Comparison of ENCODE assay signal across 42 cellular contexts in the genomic region with DNA sequence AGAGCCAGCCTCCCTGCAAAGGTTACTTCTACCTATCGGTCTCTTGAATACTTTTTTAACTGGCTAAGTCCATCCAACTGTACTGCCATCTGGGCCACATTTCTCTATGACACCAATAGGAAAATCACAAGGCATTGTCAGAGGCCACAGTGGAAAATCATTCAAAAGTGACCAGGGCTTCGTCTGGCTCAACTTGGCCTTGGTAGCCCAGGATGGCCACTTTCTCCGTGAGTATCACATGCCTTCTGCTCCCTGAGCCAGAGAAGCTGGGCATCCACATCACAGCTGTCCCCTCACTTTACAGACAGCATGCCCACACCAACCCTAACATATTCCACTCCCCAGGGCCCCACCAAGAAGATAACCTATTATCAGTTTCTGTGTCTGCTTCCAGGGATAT. TPM values are rescaled to one million over a fixed set of nuclear protein-coding genes. Genes with fewer than 3 reads are reported as not detected.
"Had no signal": no experiment of that assay in that cellular context is flagged by ENCODE, and none has a peak within 500 bp of the region (broad histone marks: within the 10 kb centered on the region; RNA-seq: fewer than 3 reads in every experiment).

No MANE protein-coding gene starts in this region.

- H3K4me1 Mint-ChIP-seq: activated CD4-positive, alpha-beta T cell treated with anti-CD3 and anti-CD28 coated beads for 36 hours; activated CD4-positive, alpha-beta T cell treated with anti-CD3 and anti-CD28 coated beads, Interleukin-2, amount 10 ng/mL, durations not matched to agents 24 days and 14 days; activated naive CD4-positive, alpha-beta T cell treated with anti-CD3 and anti-CD28 coated beads, Interleukin-2, amount 50 U/mL, for 24 hours; activated naive CD8-positive, alpha-beta T cell treated with anti-CD3 and anti-CD28 coated beads for 36 hours; activated naive CD8-positive, alpha-beta T cell treated with anti-CD3 and anti-CD28 coated beads, Interleukin-2, amount 50 U/mL, for 24 hours; central memory CD8-positive, alpha-beta T cell; T-cell had no signal

- H3K36me3 Mint-ChIP-seq: activated CD4-positive, alpha-beta memory T cell treated with anti-CD3 and anti-CD28 coated beads for 36 hours; activated CD8-positive, alpha-beta memory T cell treated with anti-CD3 and anti-CD28 coated beads, Interleukin-2, amount 10 ng/mL, durations not matched to agents 7 days and 5 days; activated naive CD4-positive, alpha-beta T cell treated with anti-CD3 and anti-CD28 coated beads, Interleukin-2, amount 50 U/mL, for 24 hours; activated naive CD8-positive, alpha-beta T cell treated with anti-CD3 and anti-CD28 coated beads for 36 hours; brain; T-cell had no signal

- H3K27ac ChIP-seq: ascending aorta, breast epithelium, cardiac muscle cell, epithelial cell of prostate, esophagus squamous epithelium, gastroesophageal sphincter, heart right ventricle had no signal

- H3K4me3 ChIP-seq: ascending aorta, breast epithelium, cardiac muscle cell, esophagus squamous epithelium, gastroesophageal sphincter, heart right ventricle had no signal

- H3K9me3 ChIP-seq: ascending aorta, breast epithelium, esophagus squamous epithelium, gastroesophageal sphincter, heart right ventricle had no signal

- H3K27me3 Mint-ChIP-seq: activated naive CD8-positive, alpha-beta T cell treated with anti-CD3 and anti-CD28 coated beads for 36 hours had no signal

- H3K27ac Mint-ChIP-seq: activated CD4-positive, alpha-beta memory T cell treated with anti-CD3 and anti-CD28 coated beads for 36 hours; activated CD4-positive, alpha-beta T cell treated with anti-CD3 and anti-CD28 coated beads for 36 hours; activated CD4-positive, alpha-beta T cell treated with anti-CD3 and anti-CD28 coated beads, Interleukin-2, amount 10 ng/mL, durations not matched to agents 24 days and 14 days; activated CD8-positive, alpha-beta memory T cell treated with anti-CD3 and anti-CD28 coated beads, Interleukin-2, amount 10 ng/mL, durations not matched to agents 7 days and 5 days; activated CD8-positive, alpha-beta T cell treated with anti-CD3 and anti-CD28 coated beads, Interleukin-2, amount 10 ng/mL, durations not matched to agents 7 days and 5 days; activated naive CD4-positive, alpha-beta T cell treated with anti-CD3 and anti-CD28 coated beads, Interleukin-2, amount 50 U/mL, for 24 hours; activated naive CD8-positive, alpha-beta T cell treated with anti-CD3 and anti-CD28 coated beads for 36 hours; activated naive CD8-positive, alpha-beta T cell treated with anti-CD3 and anti-CD28 coated beads, Interleukin-2, amount 50 U/mL, for 24 hours; activated T-helper 1 cell treated with anti-CD3 and anti-CD28 coated beads, Interleukin-12 subunit alpha, Interleukin-12 subunit beta, Interleukin-2, Interleukin-4 antibody, amounts not matched to agents 30 ng/mL and 10 ng/mL and 1 ng/mL, durations not matched to agents 14 hours and 24 hours and 36 hours; activated T-helper 2 cell treated with anti-CD3 and anti-CD28 coated beads, Interferon-gamma antibody, Interleukin-2, Interleukin-4, amounts not matched to agents 10 μg/mL and 5 μg/mL and 100 μg/mL, durations not matched to agents 14 hours and 24 hours and 36 hours; effector memory CD8-positive, alpha-beta T cell; T-cell; T-helper 1 cell treated with Interleukin-12 subunit alpha and Interleukin-12 subunit beta and Interleukin-4 antibody, amounts not matched to agents 30 μg/mL and 1 μg/mL, for 36 hours had no signal

- H3K4me1 ChIP-seq: ascending aorta, breast epithelium had no signal

- H3K4me3 Mint-ChIP-seq: activated CD4-positive, alpha-beta memory T cell treated with anti-CD3 and anti-CD28 coated beads for 36 hours; activated CD4-positive, alpha-beta T cell treated with anti-CD3 and anti-CD28 coated beads for 36 hours; activated CD4-positive, alpha-beta T cell treated with anti-CD3 and anti-CD28 coated beads, Interleukin-2, amount 10 ng/mL, durations not matched to agents 24 days and 14 days; activated CD8-positive, alpha-beta memory T cell treated with anti-CD3 and anti-CD28 coated beads, Interleukin-2, amount 10 ng/mL, durations not matched to agents 7 days and 5 days; activated CD8-positive, alpha-beta T cell treated with anti-CD3 and anti-CD28 coated beads, Interleukin-2, amount 10 ng/mL, durations not matched to agents 7 days and 5 days; activated naive CD4-positive, alpha-beta T cell treated with anti-CD3 and anti-CD28 coated beads, Interleukin-2, amount 50 U/mL, for 24 hours; activated naive CD8-positive, alpha-beta T cell treated with anti-CD3 and anti-CD28 coated beads for 36 hours; activated naive CD8-positive, alpha-beta T cell treated with anti-CD3 and anti-CD28 coated beads, Interleukin-2, amount 50 U/mL, for 24 hours; activated T-helper 1 cell treated with anti-CD3 and anti-CD28 coated beads, Interleukin-12 subunit alpha, Interleukin-12 subunit beta, Interleukin-2, Interleukin-4 antibody, amounts not matched to agents 30 ng/mL and 10 ng/mL and 1 ng/mL, durations not matched to agents 14 hours and 24 hours and 36 hours; brain; central memory CD8-positive, alpha-beta T cell; effector memory CD8-positive, alpha-beta T cell; T-cell; T-helper 1 cell treated with Interleukin-12 subunit alpha and Interleukin-12 subunit beta and Interleukin-4 antibody, amounts not matched to agents 30 μg/mL and 1 μg/mL, for 36 hours had no signal

- H3K36me3 ChIP-seq: ascending aorta, breast epithelium, cardiac muscle cell, esophagus squamous epithelium, gastroesophageal sphincter, heart right ventricle had no signal

- H3K27me3 ChIP-seq: ascending aorta, breast epithelium, cardiac muscle cell had no signal

- DNase-seq: activated CD4-positive, alpha-beta memory T cell treated with anti-CD3 and anti-CD28 coated beads for 36 hours; activated CD4-positive, alpha-beta T cell treated with anti-CD3 and anti-CD28 coated beads for 36 hours; activated CD4-positive, alpha-beta T cell treated with anti-CD3 and anti-CD28 coated beads, Interleukin-2, amount 10 ng/mL, durations not matched to agents 24 days and 14 days; activated CD4-positive, CD25-positive, alpha-beta regulatory T cell; activated CD4-positive, CD25-positive, alpha-beta regulatory T cell treated with anti-CD3 and anti-CD28 coated beads, Interleukin-2, amount 50 U/mL, for 72 hours; activated CD8-positive, alpha-beta memory T cell treated with anti-CD3 and anti-CD28 coated beads, Interleukin-2, amount 10 ng/mL, durations not matched to agents 7 days and 5 days; activated CD8-positive, alpha-beta T cell treated with anti-CD3 and anti-CD28 coated beads, Interleukin-2, amount 10 ng/mL, durations not matched to agents 7 days and 5 days; activated gamma-delta T cell treated with Interleukin-2 at 50 U/mL for 16 hours; activated naive CD4-positive, alpha-beta T cell treated with Interleukin-2 at 50 U/mL for 16 hours; activated naive CD8-positive, alpha-beta T cell treated with anti-CD3 and anti-CD28 coated beads for 36 hours; activated naive CD8-positive, alpha-beta T cell treated with anti-CD3 and anti-CD28 coated beads, Interleukin-2, amount 50 U/mL, for 24 hours; activated T-cell treated with anti-CD3 and anti-CD28 coated beads, Interleukin-2, amount 50 U/mL, for 1 hour; activated T-cell treated with anti-CD3 and anti-CD28 coated beads, Interleukin-2, amount 50 U/mL, for 48 hours; cortex of kidney; dermis blood vessel endothelial cell; effector CD4-positive, alpha-beta T cell; effector memory CD8-positive, alpha-beta T cell; esophagus squamous epithelium; foreskin melanocyte; heart right ventricle; SW 1271; T-cell; T-helper 9 cell had no signal

- ATAC-seq: activated CD4-positive, alpha-beta T cell treated with anti-CD3 and anti-CD28 coated beads for 36 hours; activated CD8-positive, alpha-beta memory T cell treated with anti-CD3 and anti-CD28 coated beads, Interleukin-2, amount 10 ng/mL, durations not matched to agents 7 days and 5 days; activated CD8-positive, alpha-beta T cell treated with anti-CD3 and anti-CD28 coated beads, Interleukin-2, amount 10 ng/mL, durations not matched to agents 7 days and 5 days; activated naive CD8-positive, alpha-beta T cell treated with anti-CD3 and anti-CD28 coated beads, Interleukin-2, amount 50 U/mL, for 24 hours; effector memory CD8-positive, alpha-beta T cell; gastroesophageal sphincter; T-cell had no signal

- H3K9me3 Mint-ChIP-seq: activated CD4-positive, alpha-beta memory T cell treated with anti-CD3 and anti-CD28 coated beads for 36 hours; activated CD4-positive, alpha-beta T cell treated with anti-CD3 and anti-CD28 coated beads, Interleukin-2, amount 10 ng/mL, durations not matched to agents 24 days and 14 days; activated naive CD4-positive, alpha-beta T cell treated with anti-CD3 and anti-CD28 coated beads, Interleukin-2, amount 50 U/mL, for 24 hours; activated naive CD8-positive, alpha-beta T cell treated with anti-CD3 and anti-CD28 coated beads for 36 hours; activated naive CD8-positive, alpha-beta T cell treated with anti-CD3 and anti-CD28 coated beads, Interleukin-2, amount 50 U/mL, for 24 hours; activated T-helper 1 cell treated with anti-CD3 and anti-CD28 coated beads, Interleukin-12 subunit alpha, Interleukin-12 subunit beta, Interleukin-2, Interleukin-4 antibody, amounts not matched to agents 30 ng/mL and 10 ng/mL and 1 ng/mL, durations not matched to agents 14 hours and 24 hours and 36 hours; activated T-helper 2 cell treated with anti-CD3 and anti-CD28 coated beads, Interferon-gamma antibody, Interleukin-2, Interleukin-4, amounts not matched to agents 10 μg/mL and 5 μg/mL and 100 μg/mL, durations not matched to agents 14 hours and 24 hours and 36 hours; central memory CD8-positive, alpha-beta T cell; effector memory CD8-positive, alpha-beta T cell; T-cell; T-helper 1 cell treated with Interleukin-12 subunit alpha and Interleukin-12 subunit beta and Interleukin-4 antibody, amounts not matched to agents 30 μg/mL and 1 μg/mL, for 36 hours had no signal

RNA-seq across cellular contexts. Expression of a gene that starts 5.8 kb away (rescaled TPM):
- total RNA-seq: activated CD4-positive, alpha-beta memory T cell treated with anti-CD3 and anti-CD28 coated beads for 36 hours; activated CD4-positive, alpha-beta T cell treated with anti-CD3 and anti-CD28 coated beads for 36 hours; activated CD4-positive, alpha-beta T cell treated with anti-CD3 and anti-CD28 coated beads, Interleukin-2, amount 10 ng/mL, durations not matched to agents 24 days and 14 days; activated CD8-positive, alpha-beta memory T cell treated with anti-CD3 and anti-CD28 coated beads for 36 hours; activated CD8-positive, alpha-beta memory T cell treated with anti-CD3 and anti-CD28 coated beads, Interleukin-2, amount 10 ng/mL, durations not matched to agents 7 days and 5 days; activated CD8-positive, alpha-beta T cell treated with anti-CD3 and anti-CD28 coated beads, Interleukin-2, amount 10 ng/mL, durations not matched to agents 7 days and 5 days; activated naive CD8-positive, alpha-beta T cell treated with anti-CD3 and anti-CD28 coated beads for 36 hours; activated T-helper 1 cell treated with anti-CD3 and anti-CD28 coated beads, Interleukin-12 subunit alpha, Interleukin-12 subunit beta, Interleukin-2, Interleukin-4 antibody, amounts not matched to agents 30 ng/mL and 10 ng/mL and 1 ng/mL, durations not matched to agents 14 hours and 24 hours and 36 hours; activated T-helper 2 cell treated with anti-CD3 and anti-CD28 coated beads, Interferon-gamma antibody, Interleukin-2, Interleukin-4, amounts not matched to agents 10 μg/mL and 5 μg/mL and 100 μg/mL, durations not matched to agents 14 hours and 24 hours and 36 hours; ascending aorta; breast epithelium; cardiac muscle cell; cerebellum; dermis blood vessel endothelial cell; endothelial cell of umbilical vein; fibroblast of lung; fibroblast of villous mesenchyme; gastroesophageal sphincter; glomerular endothelial cell; heart right ventricle; T-cell; T-helper 2 cell treated with Interferon-gamma antibody and Interleukin-4, amounts not matched to agents 100 ng/mL and 5 ng/mL, for 36 hours had no signal
- polyA plus RNA-seq: cardiac muscle cell, endothelial cell of umbilical vein, esophagus, fibroblast of lung, heart right ventricle had no signal

RNA-seq across cellular contexts. Expression of a gene that starts 57.1 kb away (rescaled TPM):
- total RNA-seq: activated CD4-positive, alpha-beta memory T cell treated with anti-CD3 and anti-CD28 coated beads for 36 hours; activated CD4-positive, alpha-beta T cell treated with anti-CD3 and anti-CD28 coated beads for 36 hours; activated CD4-positive, alpha-beta T cell treated with anti-CD3 and anti-CD28 coated beads, Interleukin-2, amount 10 ng/mL, durations not matched to agents 24 days and 14 days; activated CD8-positive, alpha-beta memory T cell treated with anti-CD3 and anti-CD28 coated beads for 36 hours; activated CD8-positive, alpha-beta memory T cell treated with anti-CD3 and anti-CD28 coated beads, Interleukin-2, amount 10 ng/mL, durations not matched to agents 7 days and 5 days; activated CD8-positive, alpha-beta T cell treated with anti-CD3 and anti-CD28 coated beads, Interleukin-2, amount 10 ng/mL, durations not matched to agents 7 days and 5 days; activated naive CD8-positive, alpha-beta T cell treated with anti-CD3 and anti-CD28 coated beads for 36 hours; activated T-helper 1 cell treated with anti-CD3 and anti-CD28 coated beads, Interleukin-12 subunit alpha, Interleukin-12 subunit beta, Interleukin-2, Interleukin-4 antibody, amounts not matched to agents 30 ng/mL and 10 ng/mL and 1 ng/mL, durations not matched to agents 14 hours and 24 hours and 36 hours; activated T-helper 2 cell treated with anti-CD3 and anti-CD28 coated beads, Interferon-gamma antibody, Interleukin-2, Interleukin-4, amounts not matched to agents 10 μg/mL and 5 μg/mL and 100 μg/mL, durations not matched to agents 14 hours and 24 hours and 36 hours; endothelial cell of umbilical vein; T-helper 2 cell treated with Interferon-gamma antibody and Interleukin-4, amounts not matched to agents 100 ng/mL and 5 ng/mL, for 36 hours had no signal
- polyA plus RNA-seq: endothelial cell of umbilical vein, fibroblast of lung had no signal
